Comparison of ENCODE assay signal across 11 cellular contexts in genomic region chr22:17633217-17633997, GRCh38. TPM values are rescaled to one million over a fixed set of nuclear protein-coding genes. Genes with fewer than 3 reads are reported as not detected.
DNase-seq lines count a peak whose midpoint lies in the region; ATAC-seq, FAIRE-seq and TF ChIP-seq lines count a peak whose summit lies in the region.
"Had no signal": no experiment of that assay in that cellular context is flagged by ENCODE, and none has a peak within 500 bp of the region (broad histone marks: within the 10 kb centered on the region; RNA-seq: fewer than 3 reads in every experiment).

No MANE protein-coding gene starts in this region.

- no peak for DNase-seq in A673 (ENCODE audit: low spot score)
- DNase-seq in HPDE6-E6E7 (ENCODE audit: extremely low spot score), result peak; percentile 82
- peak; percentile 92 for DNase-seq in astrocyte (ENCODE audit: low read depth)
- DNase-seq in kidney glomerular epithelial cell (lab: John Stamatoyannopoulos, UW), result peak; percentile 97
- DNase-seq in T-helper 9 cell, result no peak
- no peak for DNase-seq in naive thymus-derived CD8-positive, alpha-beta T cell
- no peak for DNase-seq in head of caudate nucleus
- DNase-seq: activated T-cell treated with anti-CD3 and anti-CD28 coated beads, Interleukin-2, amount 50 U/mL, for 4 hours; CD4-positive, CD25-positive, alpha-beta regulatory T cell; right lobe of liver had no signal

- peak overlapping the region; percentile 68 for H3K4me2 ChIP-seq in astrocyte (ENCODE audit: low read length)

- CTCF ChIA-PET in A673 (lab: Charles Lee), result no interaction called here

- no peaks in the 10 kb centered on the region for H3K9me3 ChIP-seq in A673 (ENCODE audit: low read depth, low read length, poor library complexity, severe bottlenecking)
- H3K9me3 ChIP-seq in astrocyte (ENCODE audit: insufficient read depth, low read depth, low read length), result no peaks in the 10 kb centered on the region
- H3K9me3 ChIP-seq: right lobe of liver had no signal

- FAIRE-seq in astrocyte (lab: Jason Lieb, UNC), result no peak

- peaks cover 25% of the 10 kb centered on the region for H3K4me1 Mint-ChIP-seq in astrocyte (ENCODE audit: low read depth, unreplicated experiment)
- H3K4me1 Mint-ChIP-seq in naive thymus-derived CD8-positive, alpha-beta T cell, result peaks cover 9 to 24% (median 17%) of the 10 kb centered on the region in 4 donors

- H3K36me3 ChIP-seq in A673 (ENCODE audit: insufficient read depth, low read length, poor library complexity, severe bottlenecking) (no peaks in the 10 kb centered on the region), astrocyte (ENCODE audit: insufficient read depth, low read length) (no peaks in the 10 kb centered on the region)
- H3K36me3 ChIP-seq: right lobe of liver had no signal

- no peak for ATAC-seq in naive thymus-derived CD8-positive, alpha-beta T cell
- no peak for ATAC-seq in HG02884 (IDR thresholded peaks at IDR 0.05; ENCODE audit: unreplicated experiment)
- ATAC-seq: activated T-cell treated with anti-CD3 and anti-CD28 coated beads, Interleukin-2, amount 50 U/mL, for 4 hours had no signal

- H3K27ac Mint-ChIP-seq in astrocyte (ENCODE audit: unreplicated experiment), result peak overlapping the region; percentile 94
- no peak overlapping the region for H3K27ac Mint-ChIP-seq in naive thymus-derived CD8-positive, alpha-beta T cell
- H3K27ac Mint-ChIP-seq: CD4-positive, CD25-positive, alpha-beta regulatory T cell had no signal

- H3K4me3 ChIP-seq in A673 (ENCODE audit: low read depth, low read length, poor library complexity, severe bottlenecking), result no peak overlapping the region
- no peak overlapping the region for H3K4me3 ChIP-seq in astrocyte (ENCODE audit: insufficient read depth, low read depth, low read length)
- H3K4me3 ChIP-seq: right lobe of liver had no signal

- no peaks in the 10 kb centered on the region for H3K27me3 Mint-ChIP-seq in astrocyte (ENCODE audit: low read depth, unreplicated experiment)
- H3K27me3 Mint-ChIP-seq in naive thymus-derived CD8-positive, alpha-beta T cell, result no peaks in the 10 kb centered on the region
- H3K27me3 Mint-ChIP-seq: CD4-positive, CD25-positive, alpha-beta regulatory T cell had no signal

- H4K20me1 ChIP-seq in astrocyte (ENCODE audit: insufficient read depth, low read length), result no peaks in the 10 kb centered on the region

- H3K79me2 ChIP-seq in astrocyte (ENCODE audit: insufficient read depth, low read length), result peaks cover 6% of the 10 kb centered on the region

- no peaks in the 10 kb centered on the region for H3K36me3 Mint-ChIP-seq in astrocyte (ENCODE audit: low read depth, unreplicated experiment)
- no peaks in the 10 kb centered on the region for H3K36me3 Mint-ChIP-seq in naive thymus-derived CD8-positive, alpha-beta T cell
- H3K36me3 Mint-ChIP-seq: CD4-positive, CD25-positive, alpha-beta regulatory T cell had no signal

- H3K4me3 Mint-ChIP-seq in astrocyte (ENCODE audit: unreplicated experiment), result peak overlapping the region; percentile 36
- H3K4me3 Mint-ChIP-seq in naive thymus-derived CD8-positive, alpha-beta T cell, result no peak overlapping the region
- H3K4me3 Mint-ChIP-seq: activated T-cell treated with anti-CD3 and anti-CD28 coated beads, Interleukin-2, amount 50 U/mL, for 4 hours had no signal

- H3K27ac ChIP-seq in A673 (ENCODE audit: low read depth, low read length, poor library complexity, severe bottlenecking) (peak overlapping the region; percentile 21), astrocyte (ENCODE audit: low read depth, low read length) (peak overlapping the region; percentile 55)

- POLR2A ChIA-PET in A673 (lab: Charles Lee; ENCODE audit: low non-redundant PET), result interaction anchor here (0.6 kb wide), 1 partner anchor 143 kb away, joined by 21 read pairs; no protein-coding TSS in a partner anchor
- POLR2A ChIA-PET in naive thymus-derived CD8-positive, alpha-beta T cell (lab: Charles Lee), result no interaction called here

- H3K9ac ChIP-seq in astrocyte (ENCODE audit: low read length), result peak overlapping the region; percentile 43

- H2AFZ ChIP-seq in astrocyte (ENCODE audit: low read depth, low read length), result no peak overlapping the region

- no TSS peak for BruUV-seq in A673 (replicated peaks; lab: Mats Ljungman, UMichigan)

- H3K4me1 ChIP-seq in A673 (ENCODE audit: insufficient read depth, low read length, poor library complexity, severe bottlenecking), result peaks cover 8% of the 10 kb centered on the region
- peaks cover 26% of the 10 kb centered on the region for H3K4me1 ChIP-seq in astrocyte (ENCODE audit: insufficient read depth, low read length)

- TF ChIP-seq CTCF in A673 (conservative IDR thresholded peaks at IDR 0.05; ENCODE audit: low read depth, low read length), result no peak
- TF ChIP-seq CTCF in astrocyte (IDR thresholded peaks at IDR 0.05; ENCODE audit: insufficient read depth, low read depth, low read length), result no peak

- intact Hi-C loops in A673 (cut with micrococcal nuclease; ENCODE audit: unreplicated experiment) (no loop called here), head of caudate nucleus (cut with DNase I) (no loop called here)

- no peaks in the 10 kb centered on the region for H3K9me3 Mint-ChIP-seq in astrocyte (ENCODE audit: unreplicated experiment)
- H3K9me3 Mint-ChIP-seq in naive thymus-derived CD8-positive, alpha-beta T cell, result no peaks in the 10 kb centered on the region
- H3K9me3 Mint-ChIP-seq: activated T-cell treated with anti-CD3 and anti-CD28 coated beads, Interleukin-2, amount 50 U/mL, for 4 hours; CD4-positive, CD25-positive, alpha-beta regulatory T cell had no signal

- no peaks in the 10 kb centered on the region for H3K27me3 ChIP-seq in A673 (replicated peaks; ENCODE audit: insufficient read depth, low read depth, low read length, poor library complexity)
- no peaks in the 10 kb centered on the region for H3K27me3 ChIP-seq in astrocyte (ENCODE audit: insufficient read depth, low read length)
- H3K27me3 ChIP-seq: right lobe of liver had no signal

RNA-seq across cellular contexts. Expression of gene ATP6V1E1, which starts 4.9 kb away (rescaled TPM):
- total RNA-seq in A673 (2021) (105 and 121 TPM in 2 replicates), astrocyte (153 and 160 TPM in 2 replicates)
- total RNA-seq in naive thymus-derived CD8-positive, alpha-beta T cell, result 10 to 100 TPM; 66.6 to 69.6 TPM
- polyA plus RNA-seq in naive thymus-derived CD8-positive, alpha-beta T cell, result 10 to 100 TPM; 86.9 to 98.6 (median 95.8) TPM

RNA-seq across cellular contexts. Expression of gene BCL2L13, which starts 5.2 kb away (rescaled TPM):
- 48.8 and 52.9 TPM in 2 replicates for total RNA-seq in A673 (2021)
- total RNA-seq in astrocyte, result 69.0 and 74.0 TPM in 2 replicates
- 10 to 100 TPM; 32.3 to 35.0 TPM for total RNA-seq in naive thymus-derived CD8-positive, alpha-beta T cell
- polyA plus RNA-seq in naive thymus-derived CD8-positive, alpha-beta T cell, result 10 to 100 TPM; 42.8 to 52.2 (median 45.6) TPM

Comparison
In these comparisons a context has a peak if more than half of its experiments do, and no peak if none do; other contexts are left out.
1. DNase-seq: peak in HPDE6-E6E7 (single experiment), astrocyte (single experiment) and kidney glomerular epithelial cell (single experiment); none in A673 (single experiment), T-helper 9 cell (single experiment), naive thymus-derived CD8-positive, alpha-beta T cell (0 of 10) and head of caudate nucleus (0 of 42).